21 cellular contexts compared by ENCODE assay signal in genomic region chr14:21874946-21875345, GRCh38.
DNase-seq lines count a peak whose midpoint lies in the region; ATAC-seq and TF ChIP-seq lines count a peak whose summit lies in the region.
"Had no signal": no experiment of that assay in that cellular context is flagged by ENCODE, and none has a peak within 500 bp of the region (broad histone marks: within the 10 kb centered on the region; RNA-seq: fewer than 3 reads in every experiment).

No MANE protein-coding gene starts in this region.

- H3K79me2 ChIP-seq in GM23248 (ENCODE audit: insufficient read depth): no peaks in the 10 kb centered on the region

- H3K27ac Mint-ChIP-seq in activated T-cell treated with anti-CD3 and anti-CD28 coated beads, Interleukin-2, amount 50 U/mL, for 24 hours: peak overlapping the region; percentile 72
- peak overlapping the region; percentile 86 for H3K27ac Mint-ChIP-seq in CD8-positive, alpha-beta T cell
- H3K27ac Mint-ChIP-seq in activated CD4-positive, alpha-beta memory T cell treated with anti-CD3 and anti-CD28 coated beads, Interleukin-2, amount 10 ng/mL, durations not matched to agents 7 days and 5 days: peak overlapping the region; percentile 76
- peak overlapping the region; percentile 6 to 90 (median 85) for H3K27ac Mint-ChIP-seq in naive thymus-derived CD4-positive, alpha-beta T cell

- no peak overlapping the region for H2AFZ ChIP-seq in GM23248

- H3K4me1 ChIP-seq in CD8-positive, alpha-beta T cell (ENCODE audit: insufficient read depth, low read length): peaks cover 32% of the 10 kb centered on the region
- H3K4me1 ChIP-seq in naive thymus-derived CD4-positive, alpha-beta T cell (ENCODE audit: control insufficient read depth in 2 of 2, insufficient read depth in 2 of 2, low read length in 2 of 2): peaks cover 28 to 32% of the 10 kb centered on the region in 2 donors
- H3K4me1 ChIP-seq in GM23248 (ENCODE audit: insufficient read depth): no peaks in the 10 kb centered on the region
- H3K4me1 ChIP-seq: SJCRH30, uterus had no signal

- H3K27me3 ChIP-seq in CD8-positive, alpha-beta T cell (ENCODE audit: insufficient read depth, low read length): no peaks in the 10 kb centered on the region
- H3K27me3 ChIP-seq in naive thymus-derived CD4-positive, alpha-beta T cell (ENCODE audit: control insufficient read depth in 2 of 2, insufficient read depth in 2 of 2, low read length in 2 of 2): no peaks in the 10 kb centered on the region
- no peaks in the 10 kb centered on the region; the same call in 1 of the 2 replicates for H3K27me3 ChIP-seq in GM23248 (replicated peaks; ENCODE audit: insufficient read depth)
- H3K27me3 ChIP-seq: uterus had no signal

- H3K27ac ChIP-seq in CD8-positive, alpha-beta T cell (ENCODE audit: low read depth, low read length): no peak overlapping the region
- peak overlapping the region; percentile 46 for H3K27ac ChIP-seq in naive thymus-derived CD4-positive, alpha-beta T cell (ENCODE audit: low read depth, low read length)
- no peak overlapping the region for H3K27ac ChIP-seq in GM23248
- H3K27ac ChIP-seq: SJCRH30, uterus had no signal

- H3K27me3 Mint-ChIP-seq in activated T-cell treated with anti-CD3 and anti-CD28 coated beads, Interleukin-2, amount 50 U/mL, for 24 hours: no peaks in the 10 kb centered on the region
- no peaks in the 10 kb centered on the region for H3K27me3 Mint-ChIP-seq in CD8-positive, alpha-beta T cell (ENCODE audit: low read depth)
- peaks cover 2% of the 10 kb centered on the region for H3K27me3 Mint-ChIP-seq in activated CD4-positive, alpha-beta memory T cell treated with anti-CD3 and anti-CD28 coated beads, Interleukin-2, amount 10 ng/mL, durations not matched to agents 7 days and 5 days
- peaks cover 0 to 4% (median 0%) of the 10 kb centered on the region in 5 donors for H3K27me3 Mint-ChIP-seq in naive thymus-derived CD4-positive, alpha-beta T cell

- no peaks in the 10 kb centered on the region for H3K9me2 ChIP-seq in GM23248 (ENCODE audit: insufficient read depth)

- CTCF ChIA-PET in CD8-positive, alpha-beta T cell (lab: Charles Lee): interaction anchor here (1.0 to 1.2 kb wide), 3 partner anchors 23 to 44 kb away, joined by 3 to 8 read pairs (median 3); no protein-coding TSS in a partner anchor
- CTCF ChIA-PET in activated CD4-positive, alpha-beta memory T cell treated with anti-CD3 and anti-CD28 coated beads, Interleukin-2, amount 10 ng/mL, durations not matched to agents 7 days and 5 days (lab: Charles Lee): interaction anchor here (1.4 to 1.6 kb wide), 3 partner anchors 12 to 39 kb away, joined by 3 to 7 read pairs (median 4); no protein-coding TSS in a partner anchor
- CTCF ChIA-PET in naive thymus-derived CD4-positive, alpha-beta T cell (lab: Charles Lee): no interaction called here

- no peak for TF ChIP-seq CTCF in CD8-positive, alpha-beta T cell (IDR thresholded peaks at IDR 0.05)

- no peaks in the 10 kb centered on the region for H3F3A ChIP-seq in GM23248 (ENCODE audit: insufficient read depth)

- WGBS in GM23248 (ENCODE audit: low coverage in 1 of 2, low lambda C conversion rate in 2 of 2, missing lambda C conversion rate in 2 of 2), 2 experiments: 5 to 8% methylated on average over 1 of the region's 1 CpG

- peak; percentile 73 for ATAC-seq in CD8-positive, alpha-beta T cell
- ATAC-seq in naive thymus-derived CD4-positive, alpha-beta T cell: peak; percentile 76
- ATAC-seq: HCT116 had no signal

- no peak for DNase-seq in activated T-cell treated with anti-CD3 and anti-CD28 coated beads, Interleukin-2, amount 50 U/mL, for 24 hours
- DNase-seq in activated T-cell treated with anti-CD3 and anti-CD28 coated beads, Interleukin-2, amount 50 U/mL, for 48 hours: no peak
- DNase-seq in CD8-positive, alpha-beta T cell: no peak
- DNase-seq in activated CD4-positive, alpha-beta memory T cell treated with anti-CD3 and anti-CD28 coated beads, Interleukin-2, amount 10 ng/mL, durations not matched to agents 7 days and 5 days: no peak
- DNase-seq in naive thymus-derived CD4-positive, alpha-beta T cell: peak in 5 of 9 donors; percentile 20 to 37 (median 31)
- DNase-seq in head of caudate nucleus (no peak), GM23248 (no peak), foreskin melanocyte (no peak)
- DNase-seq: ACHN, aorta, DMS53, erythroblast, foreskin fibroblast, hypothalamus, NCI-H1417, NCI-H526, SJCRH30, uterus had no signal

- H3K9me3 Mint-ChIP-seq in activated T-cell treated with anti-CD3 and anti-CD28 coated beads, Interleukin-2, amount 50 U/mL, for 24 hours: no peaks in the 10 kb centered on the region
- H3K9me3 Mint-ChIP-seq in CD8-positive, alpha-beta T cell: no peaks in the 10 kb centered on the region
- H3K9me3 Mint-ChIP-seq in activated CD4-positive, alpha-beta memory T cell treated with anti-CD3 and anti-CD28 coated beads, Interleukin-2, amount 10 ng/mL, durations not matched to agents 7 days and 5 days: no peaks in the 10 kb centered on the region
- H3K9me3 Mint-ChIP-seq in naive thymus-derived CD4-positive, alpha-beta T cell: peaks cover 0 to 2% (median 0%) of the 10 kb centered on the region in 11 donors
- H3K9me3 Mint-ChIP-seq: neural crest cell had no signal

- H3K9ac ChIP-seq in GM23248: no peak overlapping the region

- no peak overlapping the region for H3K4me3 Mint-ChIP-seq in activated T-cell treated with anti-CD3 and anti-CD28 coated beads, Interleukin-2, amount 50 U/mL, for 24 hours
- H3K4me3 Mint-ChIP-seq in CD8-positive, alpha-beta T cell: peak overlapping the region; percentile 70
- peak overlapping the region; percentile 35 for H3K4me3 Mint-ChIP-seq in activated CD4-positive, alpha-beta memory T cell treated with anti-CD3 and anti-CD28 coated beads, Interleukin-2, amount 10 ng/mL, durations not matched to agents 7 days and 5 days
- H3K4me3 Mint-ChIP-seq in naive thymus-derived CD4-positive, alpha-beta T cell: peak overlapping the region; percentile 35 to 84 (median 70)
- H3K4me3 Mint-ChIP-seq: IgD-negative memory B cell, neural crest cell had no signal

- H3K4me3 ChIP-seq in CD8-positive, alpha-beta T cell (ENCODE audit: low read depth, low read length): no peak overlapping the region
- H3K4me3 ChIP-seq in naive thymus-derived CD4-positive, alpha-beta T cell (ENCODE audit: low read length): peak overlapping the region; percentile 47
- no peak overlapping the region for H3K4me3 ChIP-seq in GM23248
- H3K4me3 ChIP-seq: SJCRH30, uterus had no signal

- H3K4me2 ChIP-seq in GM23248 (ENCODE audit: unreplicated experiment): no peak overlapping the region

- POLR2A ChIA-PET in CD8-positive, alpha-beta T cell (lab: Charles Lee): no interaction called here
- POLR2A ChIA-PET in activated CD4-positive, alpha-beta memory T cell treated with anti-CD3 and anti-CD28 coated beads, Interleukin-2, amount 10 ng/mL, durations not matched to agents 7 days and 5 days (lab: Charles Lee): no interaction called here
- POLR2A ChIA-PET in naive thymus-derived CD4-positive, alpha-beta T cell (lab: Charles Lee): interaction anchor here (1.1 kb wide), 1 partner anchor 12 kb away, joined by 3 read pairs; no protein-coding TSS in a partner anchor

- H3K36me3 Mint-ChIP-seq in activated T-cell treated with anti-CD3 and anti-CD28 coated beads, Interleukin-2, amount 50 U/mL, for 24 hours (ENCODE audit: low read depth): no peaks in the 10 kb centered on the region
- H3K36me3 Mint-ChIP-seq in CD8-positive, alpha-beta T cell: no peaks in the 10 kb centered on the region
- H3K36me3 Mint-ChIP-seq in activated CD4-positive, alpha-beta memory T cell treated with anti-CD3 and anti-CD28 coated beads, Interleukin-2, amount 10 ng/mL, durations not matched to agents 7 days and 5 days (ENCODE audit: low read depth): no peaks in the 10 kb centered on the region
- peaks cover 0 to 2% (median 0%) of the 10 kb centered on the region in 5 donors for H3K36me3 Mint-ChIP-seq in naive thymus-derived CD4-positive, alpha-beta T cell
- H3K36me3 Mint-ChIP-seq: IgD-negative memory B cell had no signal

- intact Hi-C loops in CD8-positive, alpha-beta T cell (cut with DNase I, micrococcal nuclease): no loop called here
- intact Hi-C loops in naive thymus-derived CD4-positive, alpha-beta T cell (cut with micrococcal nuclease): loop anchor here in 1 of 2 donors (1.0 kb wide), 1 partner anchor 12 kb away; no protein-coding TSS in a partner anchor
- intact Hi-C loops in head of caudate nucleus (cut with DNase I): no loop called here

- in situ Hi-C loops in GM23248 (cut with MboI): no loop called here

- H3K36me3 ChIP-seq in CD8-positive, alpha-beta T cell (ENCODE audit: insufficient read depth, low read length): no peaks in the 10 kb centered on the region
- H3K36me3 ChIP-seq in naive thymus-derived CD4-positive, alpha-beta T cell (ENCODE audit: control insufficient read depth in 2 of 3, insufficient read depth in 3 of 3, low read length in 3 of 3): no peaks in the 10 kb centered on the region
- no peaks in the 10 kb centered on the region for H3K36me3 ChIP-seq in GM23248 (ENCODE audit: low read depth)
- H3K36me3 ChIP-seq: SJCRH30, uterus had no signal

- H4K20me1 ChIP-seq in GM23248 (ENCODE audit: insufficient read depth): no peaks in the 10 kb centered on the region

- no peaks in the 10 kb centered on the region for H3K9me3 ChIP-seq in CD8-positive, alpha-beta T cell (ENCODE audit: low read length)
- no peaks in the 10 kb centered on the region for H3K9me3 ChIP-seq in naive thymus-derived CD4-positive, alpha-beta T cell (ENCODE audit: control insufficient read depth in 2 of 3, low read length in 3 of 3)
- H3K9me3 ChIP-seq in GM23248 (ENCODE audit: low read depth): no peaks in the 10 kb centered on the region
- H3K9me3 ChIP-seq: SJCRH30, uterus had no signal

- peaks cover 35% of the 10 kb centered on the region for H3K4me1 Mint-ChIP-seq in activated T-cell treated with anti-CD3 and anti-CD28 coated beads, Interleukin-2, amount 50 U/mL, for 24 hours (ENCODE audit: low read depth)
- H3K4me1 Mint-ChIP-seq in CD8-positive, alpha-beta T cell (ENCODE audit: low read depth): peaks cover 42% of the 10 kb centered on the region
- H3K4me1 Mint-ChIP-seq in activated CD4-positive, alpha-beta memory T cell treated with anti-CD3 and anti-CD28 coated beads, Interleukin-2, amount 10 ng/mL, durations not matched to agents 7 days and 5 days: peaks cover 27% of the 10 kb centered on the region
- peaks cover 17 to 52% (median 39%) of the 10 kb centered on the region in 7 donors for H3K4me1 Mint-ChIP-seq in naive thymus-derived CD4-positive, alpha-beta T cell
- H3K4me1 Mint-ChIP-seq: neural crest cell had no signal

Comparison
In these comparisons a context has a peak if more than half of its experiments do, and no peak if none do; other contexts are left out.
1. DNase-seq: peak in naive thymus-derived CD4-positive, alpha-beta T cell (5 of 9); none in activated T-cell treated with anti-CD3 and anti-CD28 coated beads, Interleukin-2, amount 50 U/mL, for 24 hours (single experiment), activated T-cell treated with anti-CD3 and anti-CD28 coated beads, Interleukin-2, amount 50 U/mL, for 48 hours (0 of 2), CD8-positive, alpha-beta T cell (0 of 7), activated CD4-positive, alpha-beta memory T cell treated with anti-CD3 and anti-CD28 coated beads, Interleukin-2, amount 10 ng/mL, durations not matched to agents 7 days and 5 days (single experiment), head of caudate nucleus (0 of 42), GM23248 (single experiment) and foreskin melanocyte (single experiment).
2. Peak in every context shown above with its lines, with median percentiles within 50 percentile points of each other: H3K27ac Mint-ChIP-seq.